ENCODE assay signal across 8 cellular contexts in genomic region chr7:149771696-149772235, GRCh38. TPM values are rescaled to one million over a fixed set of nuclear protein-coding genes. Genes with fewer than 3 reads are reported as not detected.
DNase-seq lines count a peak whose midpoint lies in the region; FAIRE-seq and TF ChIP-seq lines count a peak whose summit lies in the region.

No MANE protein-coding gene starts in this region.

- H3K27me3 Mint-ChIP-seq in activated naive CD4-positive, alpha-beta T cell treated with anti-CD3 and anti-CD28 coated beads for 36 hours (ENCODE audit: low read depth): no peaks in the 10 kb centered on the region
- peaks cover 15% of the 10 kb centered on the region for H3K27me3 Mint-ChIP-seq in glutamatergic neuron (ENCODE audit: unreplicated experiment)

- H3K9me3 Mint-ChIP-seq in activated naive CD4-positive, alpha-beta T cell treated with anti-CD3 and anti-CD28 coated beads for 36 hours: no peaks in the 10 kb centered on the region
- H3K9me3 Mint-ChIP-seq in glutamatergic neuron (ENCODE audit: unreplicated experiment): peaks cover 3% of the 10 kb centered on the region

- no peaks in the 10 kb centered on the region for H3K36me3 Mint-ChIP-seq in activated naive CD4-positive, alpha-beta T cell treated with anti-CD3 and anti-CD28 coated beads for 36 hours (ENCODE audit: low read depth)
- peaks cover 10% of the 10 kb centered on the region for H3K36me3 Mint-ChIP-seq in glutamatergic neuron (ENCODE audit: unreplicated experiment)

- intact Hi-C loops in activated naive CD4-positive, alpha-beta T cell treated with anti-CD3 and anti-CD28 coated beads for 36 hours (cut with micrococcal nuclease): loop anchor here (1.0 to 5.0 kb wide), 6 partner anchors 57 to 644 kb away; partner anchors contain the start of genes ZNF425 and ZNF862
- intact Hi-C loops in testis (cut with DNase I; ENCODE audit: low total_unique reads): no loop called here

- H3K36me3 ChIP-seq in ES-I3 (ENCODE audit: insufficient read depth, low read length) (no peaks in the 10 kb centered on the region), osteoblast (ENCODE audit: insufficient read depth, low read length) (no peaks in the 10 kb centered on the region), testis (ENCODE audit: low read depth, missing control alignments) (no peaks in the 10 kb centered on the region)

- peaks cover 7% of the 10 kb centered on the region; the same call in 1 of the 2 replicates for H3K4me1 ChIP-seq in ES-I3 (ENCODE audit: insufficient read depth, low read length)
- H3K4me1 ChIP-seq in osteoblast (ENCODE audit: insufficient read depth, low read length): no peaks in the 10 kb centered on the region
- peaks cover 9% of the 10 kb centered on the region for H3K4me1 ChIP-seq in testis

- peak overlapping the region; percentile 71 for H3K4me3 Mint-ChIP-seq in activated naive CD4-positive, alpha-beta T cell treated with anti-CD3 and anti-CD28 coated beads for 36 hours
- peak overlapping the region; percentile 59 for H3K4me3 Mint-ChIP-seq in glutamatergic neuron (ENCODE audit: unreplicated experiment)

- DNase-seq in H54 (ENCODE audit: insufficient read length, low spot score) (peak; percentile 98), LoVo (ENCODE audit: low spot score) (peak; percentile 93), SK-MEL-5 (ENCODE audit: low read depth, low spot score) (peak; percentile 93), glutamatergic neuron (peak; percentile 94), osteoblast (ENCODE audit: insufficient read length, low spot score, missing footprints) (peak; percentile 100), testis (peak; percentile 89)
- peak; percentile 88 for DNase-seq in activated naive CD4-positive, alpha-beta T cell treated with anti-CD3 and anti-CD28 coated beads for 36 hours

- no peaks in the 10 kb centered on the region for H4K20me1 ChIP-seq in osteoblast (ENCODE audit: insufficient read depth, low read length)

- H3K79me2 ChIP-seq in osteoblast (ENCODE audit: insufficient read depth, low read length): no peaks in the 10 kb centered on the region

- no peaks in the 10 kb centered on the region for H3K9me3 ChIP-seq in ES-I3 (ENCODE audit: control insufficient read depth, insufficient read depth, low read length)
- no peaks in the 10 kb centered on the region for H3K9me3 ChIP-seq in osteoblast (ENCODE audit: low read depth, low read length)
- H3K9me3 ChIP-seq in testis: no peaks in the 10 kb centered on the region

- H2AFZ ChIP-seq in osteoblast (ENCODE audit: low read length): peak overlapping the region; percentile 84

- H3K4me1 Mint-ChIP-seq in activated naive CD4-positive, alpha-beta T cell treated with anti-CD3 and anti-CD28 coated beads for 36 hours (ENCODE audit: low read depth): peaks cover 6% of the 10 kb centered on the region
- H3K4me1 Mint-ChIP-seq in glutamatergic neuron (ENCODE audit: low read depth, unreplicated experiment): peaks cover 4% of the 10 kb centered on the region

- in situ Hi-C loops in SK-MEL-5 (cut with HindIII; ENCODE audit: low pct_unique_long_range_greater_than_20kb, low sequenced_read_pairs): no loop called here

- H3K27me3 ChIP-seq in osteoblast (ENCODE audit: insufficient read depth, low read length) (peaks cover 39% of the 10 kb centered on the region), testis (no peaks in the 10 kb centered on the region)

- CTCF ChIA-PET in activated naive CD4-positive, alpha-beta T cell treated with anti-CD3 and anti-CD28 coated beads for 36 hours (lab: Charles Lee): interaction anchor here (0.6 to 1.8 kb wide), 4 partner anchors 10 to 111 kb away, joined by 3 to 6 read pairs (median 5); no protein-coding TSS in a partner anchor

- H3K27ac Mint-ChIP-seq in activated naive CD4-positive, alpha-beta T cell treated with anti-CD3 and anti-CD28 coated beads for 36 hours: no peak overlapping the region
- no peak overlapping the region for H3K27ac Mint-ChIP-seq in glutamatergic neuron (ENCODE audit: unreplicated experiment)

- TF ChIP-seq POLR2A in H54 (IDR thresholded peaks at IDR 0.05; ENCODE audit: low read depth, low read length) (peak; percentile 50), testis (IDR thresholded peaks at IDR 0.05) (no peak)

- WGBS in testis, 2 donors: 3% methylated on average over 25 to 31 of the region's 39 CpGs

- H3K4me3 ChIP-seq in osteoblast (ENCODE audit: insufficient read depth, low read length): peak overlapping the region; percentile 72
- H3K4me3 ChIP-seq in testis: peak overlapping the region; percentile 51 to 63

- no peak for FAIRE-seq in H54 (lab: Jason Lieb, UNC)

- peak overlapping the region; percentile 51; the same call in 1 of the 2 replicates for H3K9ac ChIP-seq in ES-I3 (ENCODE audit: low read depth, low read length)

- no peak overlapping the region for H3K27ac ChIP-seq in osteoblast (ENCODE audit: low read depth, low read length)
- H3K27ac ChIP-seq in testis: no peak overlapping the region

- peak overlapping the region; percentile 78 for H3K4me2 ChIP-seq in osteoblast (ENCODE audit: insufficient read depth, low read length)

- TF ChIP-seq CTCF in glutamatergic neuron (IDR thresholded peaks at IDR 0.05; ENCODE audit: partially characterized antibody, unreplicated experiment) (no peak), osteoblast (IDR thresholded peaks at IDR 0.05; ENCODE audit: extremely low read depth, low read depth, low read length) (no peak), testis (IDR thresholded peaks at IDR 0.05) (no peak)

RNA-seq across cellular contexts. Expression of gene ZNF467, which starts 1.6 kb away (rescaled TPM):
- 0.13 TPM in 1 of 2 replicates, not detected in the other for total RNA-seq in SK-MEL-5 (2014; rRNA removed; shearing (Covaris generic))
- polyA plus RNA-seq in SK-MEL-5 (2015; cell fraction: cytosol; rRNA removed): 0.95 and 1.5 TPM in 2 replicates
- polyA plus RNA-seq in SK-MEL-5 (2015; cell fraction: nucleus; rRNA removed): 1.3 and 2.7 TPM in 2 replicates
- total RNA-seq in activated naive CD4-positive, alpha-beta T cell treated with anti-CD3 and anti-CD28 coated beads for 36 hours: under 1 TPM; 0.47 to 0.93 TPM
- total RNA-seq in glutamatergic neuron (ENCODE audit: unreplicated experiment) (1.4 TPM), osteoblast (not detected in 2 replicates), testis (1 to 10 TPM; 2.4 to 3.3 TPM)
- 2.9 TPM for polyA plus RNA-seq in testis (ENCODE audit: insufficient read depth, low read depth, low replicate concordance)
